20 cellular contexts compared by ENCODE assay signal in the genomic region with DNA sequence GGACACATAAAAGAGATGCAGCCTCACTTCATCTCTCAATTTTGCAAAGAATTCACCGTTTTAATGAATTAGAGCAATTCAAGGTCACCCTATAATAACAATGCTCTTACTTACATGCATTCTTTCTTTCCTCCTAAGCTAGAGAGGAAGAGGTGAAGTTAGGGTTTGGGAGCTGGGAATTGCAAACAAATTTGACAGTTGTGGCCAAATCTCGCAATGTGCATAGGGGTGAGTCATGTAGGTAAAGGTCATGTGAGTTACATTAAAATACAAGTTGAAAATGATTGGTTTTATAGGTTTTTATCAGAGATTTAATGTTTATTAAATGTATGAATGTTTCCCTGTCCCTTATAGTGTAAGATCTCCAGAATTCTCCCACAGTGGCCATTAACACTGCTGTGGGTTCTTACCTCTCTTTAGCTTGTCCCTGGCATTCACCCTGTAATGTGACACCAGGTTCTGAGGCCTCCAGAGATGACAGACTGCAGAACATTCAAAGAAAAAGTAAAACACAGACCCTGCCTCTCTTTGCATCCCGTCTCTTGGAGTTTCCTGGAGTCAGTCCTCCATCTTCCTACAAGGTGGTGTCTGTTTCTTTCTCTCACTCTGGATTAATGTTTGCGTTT. TPM values are rescaled to one million over a fixed set of nuclear protein-coding genes. Genes with fewer than 3 reads are reported as not detected.
DNase-seq lines count a peak whose midpoint lies in the region; ATAC-seq and TF ChIP-seq lines count a peak whose summit lies in the region.
"Had no signal": no experiment of that assay in that cellular context is flagged by ENCODE, and none has a peak within 500 bp of the region (broad histone marks: within the 10 kb centered on the region; RNA-seq: fewer than 3 reads in every experiment).

No MANE protein-coding gene starts in this region.

- intact Hi-C loops in colonic mucosa (cut with DNase I), result no loop called here

- H3K4me2 ChIP-seq in neural progenitor cell, result peak overlapping the region; percentile 8

- H3K27ac Mint-ChIP-seq in neural progenitor cell, result peak overlapping the region; percentile 97

- no peaks in the 10 kb centered on the region for H3K9me3 Mint-ChIP-seq in neural progenitor cell
- H3K9me3 Mint-ChIP-seq: GM23338 had no signal

- no peak overlapping the region for H3K4me3 Mint-ChIP-seq in neural progenitor cell
- H3K4me3 Mint-ChIP-seq: GM23338 had no signal

- no peaks in the 10 kb centered on the region for H3K36me3 Mint-ChIP-seq in neural progenitor cell

- ATAC-seq in HG02763 (IDR thresholded peaks at IDR 0.05; ENCODE audit: unreplicated experiment), result no peak
- ATAC-seq: gastroesophageal sphincter had no signal

- peaks cover 18% of the 10 kb centered on the region for H3F3A ChIP-seq in neural progenitor cell (ENCODE audit: low read depth)

- H3K9ac ChIP-seq in colonic mucosa (ENCODE audit: low read depth in 2 of 2, low read length in 2 of 2) (peak overlapping the region in 1 of 2 donors; percentile 81), neural progenitor cell (no peak overlapping the region)

- DNase-seq in H4 (ENCODE audit: low spot score), result peak; percentile 36
- peak; percentile 29 for DNase-seq in NB4 (ENCODE audit: low read depth)
- DNase-seq in colonic mucosa, result no peak
- DNase-seq in neural progenitor cell (ENCODE audit: low spot score), result no peak
- DNase-seq in NCI-H524 (lab: John Stamatoyannopoulos, UW), result no peak
- DNase-seq in G401 (ENCODE audit: low spot score), result no peak
- DNase-seq: activated CD4-positive, alpha-beta T cell treated with anti-CD3 and anti-CD28 coated beads for 48 hours; activated CD8-positive, alpha-beta memory T cell treated with anti-CD3 and anti-CD28 coated beads, Interleukin-2, amount 50 U/mL, for 4 hours; activated gamma-delta T cell; aorta; Calu3; cortex of kidney; NCI-H2029; stimulated activated CD4-positive, alpha-beta T cell treated with anti-CD3 and anti-CD28 coated beads, Interleukin-2, amount 100 ng/mL, for 24 hours; T1000 had no signal

- H3K4me3 ChIP-seq in NB4 (ENCODE audit: low read depth, low read length) (no peak overlapping the region), colonic mucosa (no peak overlapping the region), neural progenitor cell (no peak overlapping the region)
- H3K4me3 ChIP-seq: gastroesophageal sphincter, GM23338, left lung, SK-N-MC had no signal

- H3K27me3 Mint-ChIP-seq in neural progenitor cell (ENCODE audit: insufficient read depth, low read depth), result peaks cover 5% of the 10 kb centered on the region

- no peaks in the 10 kb centered on the region for H3K79me2 ChIP-seq in neural progenitor cell (ENCODE audit: low read depth)

- TF ChIP-seq CTCF in NB4 (IDR thresholded peaks at IDR 0.05; ENCODE audit: low read depth, low read length) (no peak), colonic mucosa (IDR thresholded peaks at IDR 0.05) (no peak), neural progenitor cell (IDR thresholded peaks at IDR 0.05) (no peak)

- peak overlapping the region; percentile 76 for H3K27ac ChIP-seq in colonic mucosa
- no peak overlapping the region for H3K27ac ChIP-seq in neural progenitor cell
- H3K27ac ChIP-seq: gastroesophageal sphincter, SK-N-MC had no signal

- H3K9me3 ChIP-seq in colonic mucosa (no peaks in the 10 kb centered on the region), neural progenitor cell (ENCODE audit: low read depth) (no peaks in the 10 kb centered on the region)
- H3K9me3 ChIP-seq: gastroesophageal sphincter, left lung had no signal

- H4K20me1 ChIP-seq in neural progenitor cell (ENCODE audit: low read depth), result no peaks in the 10 kb centered on the region

- no peak overlapping the region for H2AFZ ChIP-seq in neural progenitor cell (replicated peaks)

- no peak for TF ChIP-seq POLR2A in NB4 (IDR thresholded peaks at IDR 0.05; ENCODE audit: extremely low read depth, insufficient read length)

- in situ Hi-C loops in G401 (cut with HindIII; ENCODE audit: low sequenced_read_pairs), result no loop called here

- H3K4me1 ChIP-seq in colonic mucosa, result peaks cover 18% of the 10 kb centered on the region
- H3K4me1 ChIP-seq in neural progenitor cell, result peaks cover 45% of the 10 kb centered on the region

- H3K27me3 ChIP-seq in colonic mucosa (no peaks in the 10 kb centered on the region), neural progenitor cell (no peaks in the 10 kb centered on the region)
- H3K27me3 ChIP-seq: gastroesophageal sphincter, left lung had no signal

- H3K4me1 Mint-ChIP-seq in neural progenitor cell, result peaks cover 66% of the 10 kb centered on the region

- H3K36me3 ChIP-seq in colonic mucosa (no peaks in the 10 kb centered on the region), neural progenitor cell (no peaks in the 10 kb centered on the region)
- H3K36me3 ChIP-seq: gastroesophageal sphincter, left lung had no signal

RNA-seq across cellular contexts. Expression of gene LGALSL, which starts 53.7 kb away (rescaled TPM):
- 5.0 and 6.4 TPM in 2 replicates for total RNA-seq in H4 (2014; rRNA removed; shearing (Covaris generic))
- 10 to 100 TPM; 26.4 to 34.8 TPM for total RNA-seq in colonic mucosa
- total RNA-seq in neural progenitor cell (ENCODE audit: low replicate concordance), result 24.3 and 31.1 TPM in 2 replicates
- total RNA-seq in G401 (2014; rRNA removed; shearing (Covaris generic)), result 11.6 and 26.8 TPM in 2 replicates

Comparison
In these comparisons a context has a peak if more than half of its experiments do, and no peak if none do; other contexts are left out.
1. DNase-seq: peak in H4 (single experiment) and NB4 (single experiment); none in colonic mucosa (single experiment), neural progenitor cell (single experiment), NCI-H524 (0 of 2) and G401 (single experiment).